ENCODE assay signal across 8 cellular contexts in the genomic region with DNA sequence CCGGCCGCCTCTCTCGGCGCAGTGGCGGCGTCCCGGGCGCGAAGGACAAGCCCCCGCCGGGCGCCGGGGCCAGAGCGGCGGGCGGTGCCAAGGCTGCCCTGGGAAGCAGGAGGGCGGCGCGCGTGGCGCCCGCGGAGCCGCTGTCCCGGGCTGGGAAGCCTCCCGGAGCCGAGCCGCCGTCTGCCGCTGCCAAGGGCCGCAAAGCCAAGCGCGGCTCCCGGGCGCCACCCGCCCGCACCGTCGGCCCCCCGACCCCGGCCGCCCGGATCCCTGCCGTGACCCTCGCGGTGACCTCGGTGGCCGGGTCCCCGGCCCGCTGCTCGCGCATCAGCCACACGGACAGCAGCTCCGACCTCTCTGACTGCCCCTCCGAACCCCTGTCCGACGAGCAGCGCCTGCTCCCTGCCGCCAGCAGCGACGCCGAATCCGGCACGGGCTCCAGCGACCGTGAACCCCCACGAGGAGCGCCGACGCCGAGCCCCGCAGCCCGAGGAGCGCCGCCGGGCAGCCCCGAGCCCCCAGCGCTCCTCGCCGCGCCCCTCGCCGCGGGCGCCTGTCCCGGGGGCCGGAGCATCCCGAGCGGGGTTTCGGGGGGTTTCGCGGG. TPM values are rescaled to one million over a fixed set of nuclear protein-coding genes. Genes with fewer than 3 reads are reported as not detected.
DNase-seq lines count a peak whose midpoint lies in the region; TF ChIP-seq lines count a peak whose summit lies in the region.

No MANE protein-coding gene starts in this region.

- no peak for TF ChIP-seq POLR2A in suprapubic skin (IDR thresholded peaks at IDR 0.05)

- DNase-seq in NCI-H748 (lab: John Stamatoyannopoulos, UW; ENCODE audit: unreplicated experiment) (peak; percentile 53), NCI-H748 treated with DMSO at 0.1 percent for 48 hours (lab: John Stamatoyannopoulos, UW) (no peak), suprapubic skin (ENCODE audit: low spot score in 2 of 2) (no peak), cortex of kidney (lab: John Stamatoyannopoulos, UW) (no peak)
- DNase-seq in effector CD8-positive, alpha-beta T cell (lab: John Stamatoyannopoulos, UW): no peak

- peaks cover 29% of the 10 kb centered on the region for H3K36me3 Mint-ChIP-seq in brain

- H3K9me3 ChIP-seq in HUES64 (ENCODE audit: insufficient read depth, low read depth, low read length) (no peaks in the 10 kb centered on the region), liver (ENCODE audit: control insufficient read depth in 4 of 4, low read length in 3 of 4) (no peaks in the 10 kb centered on the region), suprapubic skin (no peaks in the 10 kb centered on the region)

- H3K27ac ChIP-seq in HUES64 (ENCODE audit: low read depth, low read length) (no peak overlapping the region), liver (ENCODE audit: low read depth in 1 of 2, low read length in 2 of 2) (no peak overlapping the region), suprapubic skin (peak overlapping the region; percentile 76)

- peaks cover 30% of the 10 kb centered on the region for H3K27me3 ChIP-seq in HUES64 (ENCODE audit: insufficient read depth, low read length)
- no peaks in the 10 kb centered on the region for H3K27me3 ChIP-seq in liver (ENCODE audit: control insufficient read depth in 4 of 4, insufficient read depth in 4 of 4, low read length in 3 of 4)
- peaks cover 9% of the 10 kb centered on the region for H3K27me3 ChIP-seq in suprapubic skin

- TF ChIP-seq RAD21 in liver (IDR thresholded peaks at IDR 0.05): no peak

- H3K4me1 ChIP-seq in HUES64 (ENCODE audit: insufficient read depth, low read length) (peaks cover 28% of the 10 kb centered on the region), liver (ENCODE audit: control insufficient read depth in 4 of 4, insufficient read depth in 4 of 4, low read length in 3 of 4) (peaks cover 7 to 21% (median 17%) of the 10 kb centered on the region in 4 donors), suprapubic skin (peaks cover 29% of the 10 kb centered on the region)

- peaks cover 19% of the 10 kb centered on the region for H3K27me3 Mint-ChIP-seq in brain

- H3K4me1 Mint-ChIP-seq in brain: peaks cover 57% of the 10 kb centered on the region

- H3K36me3 ChIP-seq in HUES64 (ENCODE audit: insufficient read depth, low read length) (peaks cover 6% of the 10 kb centered on the region), liver (ENCODE audit: control insufficient read depth in 4 of 4, insufficient read depth in 3 of 4, low read depth in 1 of 4, low read length in 3 of 4) (no peaks in the 10 kb centered on the region), suprapubic skin (no peaks in the 10 kb centered on the region)

- H3K27ac Mint-ChIP-seq in brain: no peak overlapping the region

- peak overlapping the region in 4 of 5 experiments; percentile 75 to 100 (median 86) for H3K4me3 Mint-ChIP-seq in brain

- WGBS in HUES64: under 1% methylated on average over 92 of the region's 92 CpGs
- WGBS in liver: under 1% methylated on average over 92 of the region's 92 CpGs
- 2% methylated on average over 23 of the region's 92 CpGs for WGBS in suprapubic skin

- H3K9ac ChIP-seq in HUES64 (ENCODE audit: low read depth, low read length) (peak overlapping the region; percentile 53), liver (ENCODE audit: low read depth in 1 of 2, low read length in 2 of 2) (no peak overlapping the region)

- no peak for TF ChIP-seq EP300 in suprapubic skin (IDR thresholded peaks at IDR 0.05)

- peaks cover 3 to 8% (median 7%) of the 10 kb centered on the region in 5 experiments for H3K9me3 Mint-ChIP-seq in brain

- no peak for TF ChIP-seq CTCF in brain (conservative IDR thresholded peaks at IDR 0.05)
- TF ChIP-seq CTCF in liver (IDR thresholded peaks at IDR 0.05; ENCODE audit: low read depth, low read length, missing input control): no peak
- TF ChIP-seq CTCF in suprapubic skin (IDR thresholded peaks at IDR 0.05): no peak

- H3K4me3 ChIP-seq in HUES64 (ENCODE audit: low read length) (peak overlapping the region; percentile 54), liver (ENCODE audit: low read depth in 1 of 3, low read length in 3 of 3) (peak overlapping the region in 2 of 3 donors; percentile 16 to 89), suprapubic skin (peak overlapping the region; percentile 60)

TF ChIP-seq in liver, 16 proteins besides CTCF, POLR2A, EP300 and RAD21:
- TF ChIP-seq FOXA2 (IDR thresholded peaks at IDR 0.05): no peak
- TF ChIP-seq HNF4G (IDR thresholded peaks at IDR 0.05): no peak

RNA-seq across cellular contexts. Expression of a gene that starts 0.7 kb away (rescaled TPM):
- polyA plus RNA-seq in HUES64 (2013, experiment 1 of 2): 21.1 TPM
- 18.8 TPM for polyA plus RNA-seq in HUES64 (2013, experiment 2 of 2)
- 26.5 TPM for polyA plus RNA-seq in brain (ENCODE audit: insufficient read depth, low read depth, low replicate concordance)
- 1 to 10 TPM in 1 of 2 donors, under 1 TPM in 1; 0.65 to 5.4 TPM for total RNA-seq in liver
- polyA plus RNA-seq in liver: 1 to 10 TPM; 1.3 to 1.4 TPM
- total RNA-seq in suprapubic skin: 1 to 10 TPM; 7.0 to 9.4 (median 8.1) TPM
